Comparison of ENCODE assay signal across 20 cellular contexts in genomic region chr2:65116645-65117044, GRCh38. TPM values are rescaled to one million over a fixed set of nuclear protein-coding genes. Genes with fewer than 3 reads are reported as not detected.
DNase-seq lines count a peak whose midpoint lies in the region; ATAC-seq and TF ChIP-seq lines count a peak whose summit lies in the region.
"Had no signal": no experiment of that assay in that cellular context is flagged by ENCODE, and none has a peak within 500 bp of the region (broad histone marks: within the 10 kb centered on the region; RNA-seq: fewer than 3 reads in every experiment).

No MANE protein-coding gene starts in this region.

- no peaks in the 10 kb centered on the region for H3K9me3 ChIP-seq in OCI-LY7 (ENCODE audit: low read length)
- H3K9me3 ChIP-seq: A549 had no signal

- BruUV-seq in OCI-LY7 (replicated peaks; lab: Mats Ljungman, UMichigan): no TSS peak

- H3K79me2 ChIP-seq in OCI-LY7 (ENCODE audit: insufficient read depth, low read depth, low read length): peaks cover 98% of the 10 kb centered on the region

- DNase-seq in activated naive CD8-positive, alpha-beta T cell treated with anti-CD3 and anti-CD28 coated beads for 36 hours: no peak
- DNase-seq in OCI-LY7 (ENCODE audit: low spot score) (no peak), epithelial cell of proximal tubule (ENCODE audit: low read depth) (no peak), progenitor cell of endocrine pancreas (ENCODE audit: low spot score, unreplicated experiment) (no peak), left colon (no peak), kidney tubule cell (ENCODE audit: low spot score) (no peak)
- DNase-seq in stimulated activated CD4-positive, alpha-beta T cell treated with anti-CD3 and anti-CD28 coated beads, Interleukin-1b, Interleukin-23, amount 100 ng/mL, for 48 hours: no peak
- DNase-seq: C1 segment of cervical spinal cord, DMS 273 treated with DMSO at 0.1 percent for 48 hours, H9, IMR-90, MV-4-11, NCI-H1436, NCI-H2029, NCI-H2171 treated with DMSO at 0.1 percent for 48 hours, NCI-H748 treated with DMSO at 0.1 percent for 48 hours, PC-3, SJCRH30 had no signal

- no peak overlapping the region for H3K4me3 ChIP-seq in OCI-LY7 (ENCODE audit: low read depth, low read length, poor library complexity, severe bottlenecking)
- no peak overlapping the region for H3K4me3 ChIP-seq in epithelial cell of proximal tubule (ENCODE audit: low read depth, low read length)
- H3K4me3 ChIP-seq: A549, SJCRH30 had no signal

- H3K4me2 ChIP-seq in OCI-LY7 (ENCODE audit: low read length): no peak overlapping the region
- H3K4me2 ChIP-seq: A549 had no signal

- no peak overlapping the region for H3K4me3 Mint-ChIP-seq in activated naive CD8-positive, alpha-beta T cell
- H3K4me3 Mint-ChIP-seq in activated naive CD8-positive, alpha-beta T cell treated with anti-CD3 and anti-CD28 coated beads for 36 hours: no peak overlapping the region
- no peak overlapping the region for H3K4me3 Mint-ChIP-seq in progenitor cell of endocrine pancreas (ENCODE audit: low read depth)
- H3K4me3 Mint-ChIP-seq: H9 had no signal

- TF ChIP-seq CTCF in OCI-LY7 (conservative IDR thresholded peaks at IDR 0.05; ENCODE audit: low read length): peak; percentile 58
- peak; percentile 23 for TF ChIP-seq CTCF in epithelial cell of proximal tubule (conservative IDR thresholded peaks at IDR 0.05; ENCODE audit: low read depth, low read length)
- TF ChIP-seq CTCF in progenitor cell of endocrine pancreas (IDR thresholded peaks at IDR 0.05; ENCODE audit: unreplicated experiment): no peak

- POLR2A ChIA-PET in OCI-LY7 (lab: Charles Lee): interaction anchor here (1.9 kb wide), 1 partner anchor 9 kb away, joined by 9 read pairs; no protein-coding TSS in a partner anchor

- 0 out of 2 replicates have a peak, but pooled peaks cover 4% of the 10 kb centered on the region for H4K20me1 ChIP-seq in OCI-LY7 (ENCODE audit: insufficient read depth, low read length)

- CTCF ChIA-PET in OCI-LY7 (lab: Charles Lee; ENCODE audit: unreplicated experiment): no interaction called here

- H3K9me2 ChIP-seq in OCI-LY7 (ENCODE audit: insufficient read depth, low read length): no peaks in the 10 kb centered on the region

- peaks cover 31% of the 10 kb centered on the region for H3K4me1 ChIP-seq in OCI-LY7 (ENCODE audit: insufficient read depth, low read length, poor library complexity, severe bottlenecking)
- H3K4me1 ChIP-seq: SJCRH30 had no signal

- no peak for ATAC-seq in left colon
- ATAC-seq: PC-3 had no signal

- H3K36me3 Mint-ChIP-seq in activated naive CD8-positive, alpha-beta T cell: no peaks in the 10 kb centered on the region
- H3K36me3 Mint-ChIP-seq in activated naive CD8-positive, alpha-beta T cell treated with anti-CD3 and anti-CD28 coated beads for 36 hours: peaks cover 19% of the 10 kb centered on the region
- H3K36me3 Mint-ChIP-seq in progenitor cell of endocrine pancreas (ENCODE audit: insufficient read depth): peaks cover 7% of the 10 kb centered on the region

- H3K27me3 Mint-ChIP-seq in activated naive CD8-positive, alpha-beta T cell: no peaks in the 10 kb centered on the region
- H3K27me3 Mint-ChIP-seq in activated naive CD8-positive, alpha-beta T cell treated with anti-CD3 and anti-CD28 coated beads for 36 hours: no peaks in the 10 kb centered on the region
- H3K27me3 Mint-ChIP-seq in progenitor cell of endocrine pancreas: no peaks in the 10 kb centered on the region

- H3K27ac ChIP-seq in OCI-LY7 (ENCODE audit: low read depth, low read length, poor library complexity, severe bottlenecking): no peak overlapping the region
- H3K27ac ChIP-seq: A549, SJCRH30 had no signal

- intact Hi-C loops in OCI-LY7 (cut with micrococcal nuclease; ENCODE audit: unreplicated experiment) (no loop called here), left colon (cut with DNase I, micrococcal nuclease) (no loop called here)

- H3K9me3 Mint-ChIP-seq in activated naive CD8-positive, alpha-beta T cell (ENCODE audit: low read depth): no peaks in the 10 kb centered on the region
- H3K9me3 Mint-ChIP-seq in activated naive CD8-positive, alpha-beta T cell treated with anti-CD3 and anti-CD28 coated beads for 36 hours: no peaks in the 10 kb centered on the region
- H3K9me3 Mint-ChIP-seq in progenitor cell of endocrine pancreas (ENCODE audit: low read depth): peaks cover 3% of the 10 kb centered on the region
- H3K9me3 Mint-ChIP-seq: H9 had no signal

- H3K27ac Mint-ChIP-seq in activated naive CD8-positive, alpha-beta T cell: peak overlapping the region; percentile 38
- H3K27ac Mint-ChIP-seq in activated naive CD8-positive, alpha-beta T cell treated with anti-CD3 and anti-CD28 coated beads for 36 hours: no peak overlapping the region
- H3K27ac Mint-ChIP-seq in progenitor cell of endocrine pancreas: peak overlapping the region; percentile 43
- H3K27ac Mint-ChIP-seq: H9 had no signal

- peaks cover 33% of the 10 kb centered on the region for H3K36me3 ChIP-seq in OCI-LY7 (ENCODE audit: insufficient read depth, low read length)
- H3K36me3 ChIP-seq: SJCRH30 had no signal

- peaks cover 63% of the 10 kb centered on the region for H3K4me1 Mint-ChIP-seq in activated naive CD8-positive, alpha-beta T cell (ENCODE audit: low read depth)
- peaks cover 56% of the 10 kb centered on the region for H3K4me1 Mint-ChIP-seq in activated naive CD8-positive, alpha-beta T cell treated with anti-CD3 and anti-CD28 coated beads for 36 hours
- H3K4me1 Mint-ChIP-seq in progenitor cell of endocrine pancreas (ENCODE audit: low read depth): peaks cover 2% of the 10 kb centered on the region

- H2AFZ ChIP-seq in OCI-LY7 (ENCODE audit: low read length): no peak overlapping the region

RNA-seq across cellular contexts. Expression of gene RAB1A, which starts 13.3 kb away (rescaled TPM):
- total RNA-seq in activated naive CD8-positive, alpha-beta T cell treated with anti-CD3 and anti-CD28 coated beads for 36 hours: 10 to 100 TPM; 79.0 to 80.5 TPM
- total RNA-seq in OCI-LY7 (2014; rRNA removed; shearing (Covaris generic)): 37.3 and 39.7 TPM in 2 replicates
- total RNA-seq in OCI-LY7 (2022): 72.7 and 75.4 TPM in 2 replicates
- total RNA-seq in epithelial cell of proximal tubule: 74.8 and 88.6 TPM in 2 replicates
- total RNA-seq in progenitor cell of endocrine pancreas: 134 and 141 TPM in 2 replicates
- 100 to 1,000 TPM; 172 to 179 TPM for total RNA-seq in left colon
